13 cellular contexts compared by ENCODE assay signal in the genomic region with DNA sequence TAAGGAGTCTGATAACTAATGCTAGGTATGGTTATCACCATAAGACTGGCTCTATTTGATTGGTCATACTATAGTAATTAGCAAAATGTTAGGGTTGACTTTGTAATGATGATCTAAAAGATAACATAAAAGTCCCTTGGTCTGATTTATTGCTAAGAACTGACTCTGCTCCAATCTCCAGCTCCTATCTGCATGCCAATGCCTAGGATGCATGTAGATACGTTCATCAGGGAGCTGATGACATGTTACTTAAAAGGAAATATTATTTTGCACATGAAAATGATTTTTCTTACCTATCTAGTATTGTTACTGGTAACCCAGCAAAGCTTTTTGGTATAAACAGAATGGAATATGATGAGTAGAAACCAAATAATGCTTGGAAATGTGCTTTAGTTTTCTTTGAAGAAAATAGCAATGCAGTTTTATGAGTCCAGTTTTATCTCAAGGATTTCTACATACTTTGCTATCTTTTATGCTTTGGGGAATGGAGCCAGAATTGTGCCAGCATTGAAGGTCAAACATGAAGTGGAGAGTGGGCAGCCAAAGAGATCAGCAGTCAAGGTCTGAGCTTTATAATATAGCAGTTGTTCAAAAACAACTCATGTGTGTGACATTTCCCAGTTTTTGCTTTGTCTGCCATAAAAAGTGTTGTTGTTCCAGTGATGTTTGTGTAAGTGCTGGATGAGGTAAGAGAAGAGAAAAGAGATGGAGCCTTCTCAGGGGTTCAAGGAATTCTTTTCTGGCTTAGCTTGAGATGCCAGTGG.
"Had no signal": no experiment of that assay in that cellular context is flagged by ENCODE, and none has a peak within 500 bp of the region (broad histone marks: within the 10 kb centered on the region; RNA-seq: fewer than 3 reads in every experiment).

No MANE protein-coding gene starts in this region.

- DNase-seq: activated CD4-positive, alpha-beta T cell treated with anti-CD3 and anti-CD28 coated beads, Interleukin-2, amount 50 U/mL, for 4 hours; activated CD4-positive, CD25-positive, alpha-beta regulatory T cell treated with anti-CD3 and anti-CD28 coated beads, Interleukin-2, amount 50 U/mL, for 72 hours; activated effector memory CD4-positive, alpha-beta T cell treated with Interleukin-2 at 50 U/mL for 16 hours; activated T-cell treated with anti-CD3 and anti-CD28 coated beads, Interleukin-2, amount 50 U/mL, for 24 hours; aorta; foreskin melanocyte; kidney glomerular epithelial cell; stimulated activated CD4-positive, alpha-beta T cell treated with anti-CD3 and anti-CD28 coated beads, Interleukin-4, amount 100 ng/mL, for 4 hours; SW 1271; thyroid gland; uterus had no signal

- H3K4me1 ChIP-seq: esophagus muscularis mucosa, thyroid gland, uterus had no signal

- H3K27me3 ChIP-seq: esophagus muscularis mucosa, thyroid gland, uterus had no signal

- H3K36me3 ChIP-seq: esophagus muscularis mucosa, thyroid gland, uterus had no signal

- H3K27ac ChIP-seq: esophagus muscularis mucosa, thyroid gland had no signal

- FAIRE-seq: endometrium had no signal

- H3K9me3 ChIP-seq: esophagus muscularis mucosa, thyroid gland, uterus had no signal

- H3K4me3 ChIP-seq: esophagus muscularis mucosa, thyroid gland, uterus had no signal
